ENCODE assay signal across 8 cellular contexts in the genomic region with DNA sequence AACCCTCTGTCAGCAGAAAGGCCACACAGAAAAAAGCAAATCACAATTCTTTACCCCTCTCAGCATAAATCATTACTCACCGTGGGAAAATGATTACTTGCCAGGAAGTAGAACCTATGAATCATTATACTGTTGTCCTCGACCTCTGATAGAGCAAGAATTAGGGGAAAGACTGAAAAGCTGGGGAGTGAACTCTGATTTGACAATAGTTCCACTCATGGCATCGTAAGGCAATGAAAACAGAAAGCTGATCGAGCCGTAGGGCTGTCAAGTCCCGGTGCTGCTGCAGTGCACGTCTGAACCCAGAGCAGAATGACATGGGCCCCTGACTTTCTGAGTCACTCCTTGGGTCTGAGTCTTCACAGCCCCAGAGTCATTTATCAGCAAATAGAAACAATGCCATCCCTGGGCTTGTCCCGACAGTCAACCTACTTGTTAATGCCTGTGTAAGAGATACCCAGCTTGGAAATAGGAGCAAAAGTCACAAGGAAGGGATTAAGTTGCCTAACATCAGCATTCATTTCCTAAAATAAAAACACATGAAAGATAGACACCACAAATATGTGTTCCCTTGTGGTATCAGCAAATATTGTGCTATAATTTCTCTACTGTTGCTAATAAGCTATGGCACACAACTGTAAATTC.
A peak's percentile ranks its signal among the peaks of the same experiment; 100 is the strongest.
DNase-seq lines count a peak whose midpoint lies in the region; ATAC-seq, FAIRE-seq and TF ChIP-seq lines count a peak whose summit lies in the region.

No MANE protein-coding gene starts in this region.

- CTCF ChIA-PET in AG04450 (lab: Charles Lee), result no interaction called here
- CTCF ChIA-PET in endothelial cell of umbilical vein (lab: Charles Lee), result interaction anchor here (0.7 to 3.1 kb wide), 7 partner anchors 10 to 509 kb away, joined by 3 to 16 read pairs (median 4); no protein-coding TSS in a partner anchor

- POLR2A ChIA-PET in AG04450 (lab: Yijun Ruan, JAX) (interaction anchor here (0.6 to 0.7 kb wide), 2 partner anchors 67 to 77 kb away, joined by 3 to 6 read pairs; no protein-coding TSS in a partner anchor), endothelial cell of umbilical vein (lab: Charles Lee) (interaction anchor here (0.6 to 1.4 kb wide), 2 partner anchors 74 to 223 kb away, joined by 6 to 9 read pairs; no protein-coding TSS in a partner anchor)

- 1% methylated on average over 8 of the region's 8 CpGs for WGBS in aorta, 2 donors

- H3K4me1 Mint-ChIP-seq in neural progenitor cell, result peaks cover 39% of the 10 kb centered on the region

- H3K9me3 ChIP-seq in AG04450 (ENCODE audit: control insufficient read depth, insufficient read depth, low read length) (no peaks in the 10 kb centered on the region), endothelial cell of umbilical vein (replicated peaks; ENCODE audit: control insufficient read depth, insufficient read depth, low read length) (no peaks in the 10 kb centered on the region), neural progenitor cell (ENCODE audit: low read depth) (no peaks in the 10 kb centered on the region), aorta (ENCODE audit: control insufficient read depth, low read length) (no peaks in the 10 kb centered on the region)

- H3K4me1 ChIP-seq in endothelial cell of umbilical vein (ENCODE audit: control insufficient read depth, extremely low read depth, insufficient read depth, low read length), result peaks cover 22% of the 10 kb centered on the region
- H3K4me1 ChIP-seq in neural progenitor cell, result no peaks in the 10 kb centered on the region
- H3K4me1 ChIP-seq in aorta (ENCODE audit: control insufficient read depth in 1 of 2, insufficient read depth in 2 of 2, low read length in 2 of 2), result peaks cover 1 to 13% of the 10 kb centered on the region in 2 donors

- TSS peak; percentile 94 for BruUV-seq in endothelial cell of umbilical vein (replicated peaks; lab: Mats Ljungman, UMichigan)

- TF ChIP-seq CTCF in AG04450 (IDR thresholded peaks at IDR 0.05; ENCODE audit: low read depth, low read length) (no peak), endothelial cell of umbilical vein (IDR thresholded peaks at IDR 0.05; ENCODE audit: extremely low read depth in 1 of 2, insufficient read depth in 1 of 2, low read depth in 1 of 2, low read length in 2 of 2) (no peak), neural progenitor cell (IDR thresholded peaks at IDR 0.05) (no peak)

- H3K27me3 ChIP-seq in AG04450 (ENCODE audit: control insufficient read depth, insufficient read depth, low read length) (no peaks in the 10 kb centered on the region), endothelial cell of umbilical vein (ENCODE audit: control insufficient read depth in 2 of 2, insufficient read depth in 2 of 2, low read length in 2 of 2) (no peaks in the 10 kb centered on the region), neural progenitor cell (no peaks in the 10 kb centered on the region), aorta (ENCODE audit: control insufficient read depth in 1 of 2, insufficient read depth in 2 of 2, low read length in 1 of 2) (no peaks in the 10 kb centered on the region)

- H3K36me3 Mint-ChIP-seq in neural progenitor cell, result no peaks in the 10 kb centered on the region

- H3K4me3 ChIP-seq in AG04450 (ENCODE audit: low read depth, low read length) (peak overlapping the region; percentile 37), endothelial cell of umbilical vein (replicated peaks in 1 of 3; ENCODE audit: insufficient read depth in 1 of 3, low read depth in 1 of 3, low read length in 3 of 3) (peak overlapping the region in 2 of 3 experiments; percentile 6 to 33), neural progenitor cell (no peak overlapping the region), aorta (ENCODE audit: low read length in 2 of 2) (peak overlapping the region; percentile 22 to 53)

- peaks cover 2% of the 10 kb centered on the region for H3K27me3 Mint-ChIP-seq in neural progenitor cell (ENCODE audit: insufficient read depth, low read depth)

- ATAC-seq in GM19023 (IDR thresholded peaks at IDR 0.05; ENCODE audit: unreplicated experiment) (peak; percentile 40), HG03103 (IDR thresholded peaks at IDR 0.05; ENCODE audit: low read depth, unreplicated experiment) (peak; percentile 34), aorta (ENCODE audit: low FRiP score) (peak; percentile 70)

- dilution Hi-C loops in endothelial cell of umbilical vein (cut with MboI; ENCODE audit: extremely low pct_ligation_motif_present, low sequenced_read_pairs), result no loop called here

- intact Hi-C loops in endothelial cell of umbilical vein (cut with micrococcal nuclease) (loop anchor here (1.0 to 5.0 kb wide), 5 partner anchors 70 to 510 kb away; no protein-coding TSS in a partner anchor), aorta (cut with DNase I) (loop anchor here in 1 of 2 donors (10.0 kb wide), 2 partner anchors 222 to 1298 kb away; a partner anchor contains a TSS)

- no peaks in the 10 kb centered on the region for H3K79me2 ChIP-seq in endothelial cell of umbilical vein (ENCODE audit: control insufficient read depth, insufficient read depth, low read length)
- no peaks in the 10 kb centered on the region for H3K79me2 ChIP-seq in neural progenitor cell (ENCODE audit: low read depth)

- H3K36me3 ChIP-seq in endothelial cell of umbilical vein (ENCODE audit: control insufficient read depth in 2 of 2, extremely low read depth in 1 of 2, insufficient read depth in 2 of 2, low read length in 2 of 2) (no peaks in the 10 kb centered on the region), neural progenitor cell (no peaks in the 10 kb centered on the region), aorta (ENCODE audit: control insufficient read depth in 1 of 2, insufficient read depth in 2 of 2, low read length in 1 of 2) (no peaks in the 10 kb centered on the region)

- H3K4me3 Mint-ChIP-seq in neural progenitor cell, result peak overlapping the region; percentile 48

- peak; percentile 97 for FAIRE-seq in endothelial cell of umbilical vein (lab: Jason Lieb, UNC)

- no peak for DNase-seq in AG04450 (ENCODE audit: low read depth, low spot score)
- peak; percentile 70 to 86 for DNase-seq in SW 1271 (lab: John Stamatoyannopoulos, UW)
- peak; percentile 99 for DNase-seq in endothelial cell of umbilical vein (ENCODE audit: low read depth, low spot score)
- no peak for DNase-seq in neural progenitor cell (ENCODE audit: low spot score)
- DNase-seq in aorta, result peak in 1 of 2 donors; percentile 71
- DNase-seq in GF-D8 (lab: John Stamatoyannopoulos, UW), result no peak

- H4K20me1 ChIP-seq in endothelial cell of umbilical vein (replicated peaks; ENCODE audit: control insufficient read depth, extremely low read depth, insufficient read depth, low read length), result no peaks in the 10 kb centered on the region
- H4K20me1 ChIP-seq in neural progenitor cell (ENCODE audit: low read depth), result no peaks in the 10 kb centered on the region

- no peak for TF ChIP-seq POLR2A in endothelial cell of umbilical vein (IDR thresholded peaks at IDR 0.05; ENCODE audit: low read depth, low read length)

- H2AFZ ChIP-seq in endothelial cell of umbilical vein (ENCODE audit: low read depth, low read length) (peak overlapping the region; percentile 5), neural progenitor cell (replicated peaks) (no peak overlapping the region)

- no peaks in the 10 kb centered on the region for H3K9me1 ChIP-seq in endothelial cell of umbilical vein (replicated peaks; ENCODE audit: control insufficient read depth, extremely low read depth, insufficient read depth, low read length)

- no peaks in the 10 kb centered on the region for H3F3A ChIP-seq in neural progenitor cell (ENCODE audit: low read depth)

- H3K4me2 ChIP-seq in endothelial cell of umbilical vein (ENCODE audit: insufficient read depth, low read length) (peak overlapping the region; percentile 79), neural progenitor cell (no peak overlapping the region)

- peak overlapping the region; percentile 55 for H3K27ac ChIP-seq in AG04450 (ENCODE audit: low read depth, low read length)
- H3K27ac ChIP-seq in endothelial cell of umbilical vein (ENCODE audit: insufficient read depth, low read depth, low read length), result peak overlapping the region; percentile 83
- no peak overlapping the region for H3K27ac ChIP-seq in neural progenitor cell
- H3K27ac ChIP-seq in aorta (ENCODE audit: low read depth in 1 of 2, low read length in 2 of 2), result peak overlapping the region in 1 of 2 donors; percentile 71

- no peaks in the 10 kb centered on the region for H3K9me3 Mint-ChIP-seq in neural progenitor cell

- peak overlapping the region; percentile 57 for H3K27ac Mint-ChIP-seq in neural progenitor cell

- H3K9ac ChIP-seq in endothelial cell of umbilical vein (replicated peaks; ENCODE audit: extremely low read depth, insufficient read depth, low read length) (peak overlapping the region; percentile 78), neural progenitor cell (no peak overlapping the region)

TF ChIP-seq in endothelial cell of umbilical vein, 7 proteins besides CTCF, POLR2A, EP300 and RAD21:
- TF ChIP-seq MYC (IDR thresholded peaks at IDR 0.05; ENCODE audit: low read depth, low read length), result no peak
- TF ChIP-seq EZH2 (IDR thresholded peaks at IDR 0.05; ENCODE audit: borderline replicate concordance, low read depth, low read length, severe bottlenecking), result no peak
- TF ChIP-seq POLR2AphosphoS5 (IDR thresholded peaks at IDR 0.05; ENCODE audit: insufficient read depth, low read depth, low read length), result peak; percentile 68
- TF ChIP-seq FOS (IDR thresholded peaks at IDR 0.05; ENCODE audit: borderline replicate concordance, insufficient read depth, low read length), result peak; percentile 89
- TF ChIP-seq, protein P1, sequence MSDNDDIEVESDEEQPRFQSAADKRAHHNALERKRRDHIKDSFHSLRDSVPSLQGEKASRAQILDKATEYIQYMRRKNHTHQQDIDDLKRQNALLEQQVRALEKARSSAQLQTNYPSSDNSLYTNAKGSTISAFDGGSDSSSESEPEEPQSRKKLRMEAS (IDR thresholded peaks at IDR 0.05; ENCODE audit: insufficient read depth, insufficient read length), result no peak
- TF ChIP-seq JUN (IDR thresholded peaks at IDR 0.05; ENCODE audit: borderline replicate concordance, insufficient read depth, insufficient read length, low read depth), result peak; percentile 85
- TF ChIP-seq GATA2 (IDR thresholded peaks at IDR 0.05; ENCODE audit: insufficient read depth, insufficient read length, low read depth, low read length), result peak; percentile 40
TF ChIP-seq in endothelial cell of umbilical vein: peak in this region for 4.

Comparison
In these comparisons a context has a peak if more than half of its experiments do, and no peak if none do; other contexts are left out.
1. DNase-seq: peak in SW 1271 (2 of 2) and endothelial cell of umbilical vein (single experiment); none in AG04450 (single experiment), neural progenitor cell (single experiment) and GF-D8 (single experiment).
2. Peak in every context shown above with its lines, with median percentiles within 50 percentile points of each other: ATAC-seq.